In genomic region chr12:115404761-115405470, GRCh38 we compare ENCODE assay signal across 14 cellular contexts.
DNase-seq lines count a peak whose midpoint lies in the region; ATAC-seq and TF ChIP-seq lines count a peak whose summit lies in the region.
"Had no signal": no experiment of that assay in that cellular context is flagged by ENCODE, and none has a peak within 500 bp of the region (broad histone marks: within the 10 kb centered on the region; RNA-seq: fewer than 3 reads in every experiment).

No MANE protein-coding gene starts in this region.

- H3K4me3 ChIP-seq in AG09309 (ENCODE audit: control insufficient read depth, low read depth, low read length), result no peak overlapping the region
- H3K4me3 ChIP-seq in cardiac fibroblast (replicated peaks in 1 of 2; ENCODE audit: low read depth in 2 of 2, low read length in 2 of 2), result no peak overlapping the region
- H3K4me3 ChIP-seq in thyroid gland (replicated peaks in 1 of 3), result no peak overlapping the region
- H3K4me3 ChIP-seq: prostate gland, testis had no signal

- peak; percentile 1 for TF ChIP-seq CTCF in AG09309 (IDR thresholded peaks at IDR 0.05; ENCODE audit: control insufficient read depth, insufficient read depth, low read depth, low read length, missing control alignments)
- TF ChIP-seq CTCF in cardiac fibroblast (IDR thresholded peaks at IDR 0.05; ENCODE audit: low read depth, low read length), result no peak
- no peak for TF ChIP-seq CTCF in thyroid gland (IDR thresholded peaks at IDR 0.05)

- H3K9me3 ChIP-seq in thyroid gland, result no peaks in the 10 kb centered on the region
- H3K9me3 ChIP-seq: prostate gland, testis had no signal

- WGBS in thyroid gland, 2 donors, result 52 to 72% methylated on average over 9 of the region's 9 CpGs

- H3K27me3 ChIP-seq in thyroid gland, result no peaks in the 10 kb centered on the region
- H3K27me3 ChIP-seq: testis had no signal

- DNase-seq in AG09309 (ENCODE audit: low read depth) (peak; percentile 81), NCI-H226 (peak; percentile 97), cardiac fibroblast (ENCODE audit: low read depth in 2 of 2) (peak; percentile 81 to 83), left kidney (ENCODE audit: low read depth, low spot score) (peak; percentile 30), thyroid gland (no peak), NCI-H1417 treated with DMSO at 0.1 percent for 48 hours (lab: John Stamatoyannopoulos, UW) (no peak)
- DNase-seq: activated CD4-positive, CD25-positive, alpha-beta regulatory T cell; mesendoderm; RPMI8226; testis had no signal

- TF ChIP-seq POLR2A in thyroid gland (IDR thresholded peaks at IDR 0.05), result no peak

- H3K4me1 ChIP-seq in thyroid gland, result no peaks in the 10 kb centered on the region
- H3K4me1 ChIP-seq: prostate gland, testis had no signal

- intact Hi-C loops in thyroid gland (cut with DNase I), result no loop called here

- no peak overlapping the region for H3K27ac ChIP-seq in thyroid gland
- H3K27ac ChIP-seq: C4-2B, prostate gland, testis had no signal

- ATAC-seq in GM18867 (IDR thresholded peaks at IDR 0.05; ENCODE audit: unreplicated experiment) (no peak), GM19463 (IDR thresholded peaks at IDR 0.05; ENCODE audit: unreplicated experiment) (no peak)

- H3K36me3 ChIP-seq in thyroid gland, result no peaks in the 10 kb centered on the region
- H3K36me3 ChIP-seq: prostate gland had no signal

Comparison
In these comparisons a context has a peak if more than half of its experiments do, and no peak if none do; other contexts are left out.
1. DNase-seq: peak in AG09309 (single experiment), NCI-H226 (single experiment), cardiac fibroblast (2 of 2) and left kidney (single experiment); none in thyroid gland (0 of 2) and NCI-H1417 treated with DMSO at 0.1 percent for 48 hours (single experiment).